ENCODE assay signal across 28 cellular contexts in the genomic region with DNA sequence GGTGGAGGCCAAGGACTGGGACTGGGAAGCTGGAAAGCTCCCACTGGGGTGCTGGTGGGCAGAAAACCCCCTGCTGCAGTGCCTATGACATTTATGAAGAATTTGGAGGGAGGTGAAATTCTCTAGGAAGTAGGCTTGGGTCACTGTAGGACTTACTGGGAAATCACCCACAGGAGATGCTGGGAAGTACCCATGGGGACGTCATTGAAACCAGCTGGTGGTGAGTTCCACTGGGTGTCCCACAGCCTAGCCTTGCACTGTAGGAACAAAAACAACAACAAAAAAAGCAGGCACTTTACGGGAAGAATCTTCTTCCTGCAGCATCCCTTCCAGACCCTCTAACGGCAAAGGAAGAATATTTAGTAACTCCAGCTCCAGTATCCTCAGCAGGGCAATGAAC.
"Had no signal": no experiment of that assay in that cellular context is flagged by ENCODE, and none has a peak within 500 bp of the region (broad histone marks: within the 10 kb centered on the region; RNA-seq: fewer than 3 reads in every experiment).

No MANE protein-coding gene starts in this region.

- DNase-seq: stimulated activated CD4-positive, alpha-beta T cell treated with anti-CD3 and anti-CD28 coated beads, Interleukin-2, amount 100 ng/mL, for 48 hours; stimulated activated CD4-positive, alpha-beta T cell treated with anti-CD3 and anti-CD28 coated beads, Interleukin-4, amount 100 ng/mL, for 1 hour; stimulated activated CD4-positive, alpha-beta T cell treated with anti-CD3 and anti-CD28 coated beads, Interleukin-4, amount 100 ng/mL, for 24 hours; stimulated activated CD4-positive, alpha-beta T cell treated with anti-CD3 and anti-CD28 coated beads, Interleukin-4, amount 100 ng/mL, for 4 hours; stimulated activated CD8-positive, alpha-beta memory T cell treated with anti-CD3 and anti-CD28 coated beads, Interleukin-4, amount 100 ng/mL, for 48 hours; stimulated activated naive B cell treated with anti-CD40 and anti-IgM and Interleukin-4, amounts not matched to agents 10 μg/mL and 1 μg/mL and 100 μg/mL, for 72 hours; stimulated activated naive CD4-positive, alpha-beta T cell; stimulated activated naive CD4-positive, alpha-beta T cell treated with Interleukin-2 at 50 U/mL for 16 hours; stimulated activated naive CD8-positive, alpha-beta T cell treated with anti-CD3 and anti-CD28 coated beads, Interleukin-15, amount 100 ng/mL, for 72 hours; stimulated activated naive CD8-positive, alpha-beta T cell treated with anti-CD3 and anti-CD28 coated beads, Interleukin-15, Interleukin-2, amounts not matched to agents 100 U/mL and 50 U/mL, for 24 hours; stomach; substantia nigra; testis; thyroid gland; tibial artery; transverse colon; upper lobe of left lung; upper lobe of right lung; uterus had no signal

- ATAC-seq: stimulated activated effector memory CD8-positive, alpha-beta T cell treated with anti-CD3 and anti-CD28 coated beads, Interleukin-12 subunit alpha, Interleukin-12 subunit beta, amount 100 ng/mL, for 72 hours; stimulated activated memory B cell treated with anti-CD40 and anti-IgM and Interleukin-4, amounts not matched to agents 10 μg/mL and 1 μg/mL and 100 μg/mL, for 72 hours; stimulated activated naive B cell treated with anti-CD40 and anti-IgM and Interleukin-4, amounts not matched to agents 10 μg/mL and 1 μg/mL and 100 μg/mL, for 72 hours; stimulated activated naive CD8-positive, alpha-beta T cell treated with anti-CD3 and anti-CD28 coated beads, Interleukin-15, amount 100 ng/mL, for 72 hours; stimulated activated naive CD8-positive, alpha-beta T cell treated with anti-CD3 and anti-CD28 coated beads, Interleukin-15, Interleukin-2, amounts not matched to agents 100 U/mL and 50 U/mL, for 24 hours; upper lobe of right lung had no signal

- H3K4me1 Mint-ChIP-seq: stimulated activated effector memory CD8-positive, alpha-beta T cell treated with anti-CD3 and anti-CD28 coated beads, Interleukin-12 subunit alpha, Interleukin-12 subunit beta, amount 100 ng/mL, for 72 hours; stimulated activated memory B cell treated with anti-CD40 and anti-IgM and Interleukin-4, amounts not matched to agents 10 μg/mL and 1 μg/mL and 100 μg/mL, for 72 hours; stimulated activated naive B cell treated with anti-CD40 and anti-IgM and Interleukin-4, amounts not matched to agents 10 μg/mL and 1 μg/mL and 100 μg/mL, for 72 hours; stimulated activated naive CD8-positive, alpha-beta T cell treated with anti-CD3 and anti-CD28 coated beads, Interleukin-15, amount 100 ng/mL, for 72 hours had no signal

- H3K27ac ChIP-seq: stomach, suprapubic skin, testis, thoracic aorta, thyroid gland, tibial artery, tibial nerve, transverse colon, upper lobe of left lung, upper lobe of right lung, uterus, vagina had no signal

- H3K27me3 Mint-ChIP-seq: stimulated activated memory B cell treated with anti-CD40 and anti-IgM and Interleukin-4, amounts not matched to agents 10 μg/mL and 1 μg/mL and 100 μg/mL, for 72 hours; stimulated activated naive B cell treated with anti-CD40 and anti-IgM and Interleukin-4, amounts not matched to agents 10 μg/mL and 1 μg/mL and 100 μg/mL, for 72 hours; stimulated activated naive CD8-positive, alpha-beta T cell treated with anti-CD3 and anti-CD28 coated beads, Interleukin-15, amount 100 ng/mL, for 72 hours; stimulated activated naive CD8-positive, alpha-beta T cell treated with anti-CD3 and anti-CD28 coated beads, Interleukin-15, Interleukin-2, amounts not matched to agents 100 ng/mL and 50 ng/mL, for 24 hours had no signal

- H3K27me3 ChIP-seq: stomach, suprapubic skin, testis, thyroid gland, tibial artery, tibial nerve, transverse colon, upper lobe of left lung, upper lobe of right lung, uterus, vagina had no signal

- FAIRE-seq: urothelium cell line had no signal

- H3K27ac Mint-ChIP-seq: stimulated activated effector memory CD8-positive, alpha-beta T cell treated with anti-CD3 and anti-CD28 coated beads, Interleukin-12 subunit alpha, Interleukin-12 subunit beta, amount 100 ng/mL, for 72 hours; stimulated activated memory B cell treated with anti-CD40 and anti-IgM and Interleukin-4, amounts not matched to agents 10 μg/mL and 1 μg/mL and 100 μg/mL, for 72 hours; stimulated activated naive B cell treated with anti-CD40 and anti-IgM and Interleukin-4, amounts not matched to agents 10 μg/mL and 1 μg/mL and 100 μg/mL, for 72 hours; stimulated activated naive CD8-positive, alpha-beta T cell treated with anti-CD3 and anti-CD28 coated beads, Interleukin-15, amount 100 ng/mL, for 72 hours; stimulated activated naive CD8-positive, alpha-beta T cell treated with anti-CD3 and anti-CD28 coated beads, Interleukin-15, Interleukin-2, amounts not matched to agents 100 ng/mL and 50 ng/mL, for 24 hours; type B pancreatic cell had no signal

- H3K36me3 Mint-ChIP-seq: stimulated activated effector memory CD8-positive, alpha-beta T cell treated with anti-CD3 and anti-CD28 coated beads, Interleukin-12 subunit alpha, Interleukin-12 subunit beta, amount 100 ng/mL, for 72 hours; stimulated activated memory B cell treated with anti-CD40 and anti-IgM and Interleukin-4, amounts not matched to agents 10 μg/mL and 1 μg/mL and 100 μg/mL, for 72 hours; stimulated activated naive B cell treated with anti-CD40 and anti-IgM and Interleukin-4, amounts not matched to agents 10 μg/mL and 1 μg/mL and 100 μg/mL, for 72 hours; type B pancreatic cell had no signal

- H3K9me3 ChIP-seq: stomach, suprapubic skin, testis, thoracic aorta, thyroid gland, tibial artery, tibial nerve, transverse colon, upper lobe of left lung, upper lobe of right lung, uterus, vagina had no signal

- H3K9me3 Mint-ChIP-seq: stimulated activated effector memory CD8-positive, alpha-beta T cell treated with anti-CD3 and anti-CD28 coated beads, Interleukin-12 subunit alpha, Interleukin-12 subunit beta, amount 100 ng/mL, for 72 hours; type B pancreatic cell had no signal

- H3K36me3 ChIP-seq: stomach, suprapubic skin, thoracic aorta, thyroid gland, tibial artery, tibial nerve, transverse colon, upper lobe of left lung, upper lobe of right lung, uterus, vagina had no signal

- H3K4me3 Mint-ChIP-seq: stimulated activated effector memory CD8-positive, alpha-beta T cell treated with anti-CD3 and anti-CD28 coated beads, Interleukin-12 subunit alpha, Interleukin-12 subunit beta, amount 100 ng/mL, for 72 hours; stimulated activated memory B cell treated with anti-CD40 and anti-IgM and Interleukin-4, amounts not matched to agents 10 μg/mL and 1 μg/mL and 100 μg/mL, for 72 hours; stimulated activated naive B cell treated with anti-CD40 and anti-IgM and Interleukin-4, amounts not matched to agents 10 μg/mL and 1 μg/mL and 100 μg/mL, for 72 hours; stimulated activated naive CD8-positive, alpha-beta T cell treated with anti-CD3 and anti-CD28 coated beads, Interleukin-15, amount 100 ng/mL, for 72 hours; stimulated activated naive CD8-positive, alpha-beta T cell treated with anti-CD3 and anti-CD28 coated beads, Interleukin-15, Interleukin-2, amounts not matched to agents 100 ng/mL and 50 ng/mL, for 24 hours; type B pancreatic cell had no signal

- H3K4me1 ChIP-seq: stomach, suprapubic skin, testis, thyroid gland, tibial artery, tibial nerve, transverse colon, upper lobe of left lung, upper lobe of right lung, uterus, vagina had no signal

- H3K4me3 ChIP-seq: stomach, suprapubic skin, testis, thoracic aorta, thyroid gland, tibial artery, tibial nerve, transverse colon, upper lobe of left lung, upper lobe of right lung, uterus, vagina had no signal
